11 cellular contexts compared by ENCODE assay signal in genomic region chr14:61472801-61473376, GRCh38.
DNase-seq lines count a peak whose midpoint lies in the region; ATAC-seq and TF ChIP-seq lines count a peak whose summit lies in the region.
"Had no signal": no experiment of that assay in that cellular context is flagged by ENCODE, and none has a peak within 500 bp of the region (broad histone marks: within the 10 kb centered on the region; RNA-seq: fewer than 3 reads in every experiment).

No MANE protein-coding gene starts in this region.

- H4K20me1 ChIP-seq in SK-N-SH (ENCODE audit: insufficient read depth): no peaks in the 10 kb centered on the region

- H3K27me3 ChIP-seq in SK-N-SH (ENCODE audit: insufficient read depth): no peaks in the 10 kb centered on the region
- no peaks in the 10 kb centered on the region for H3K27me3 ChIP-seq in lung (ENCODE audit: control insufficient read depth, insufficient read depth)
- no peaks in the 10 kb centered on the region for H3K27me3 ChIP-seq in H7 (ENCODE audit: control insufficient read depth, insufficient read depth, low read length)

- peak overlapping the region; percentile 79 for H3K4me2 ChIP-seq in SK-N-SH

- peak overlapping the region; percentile 89 to 100 for H3K27ac ChIP-seq in SK-N-SH (ENCODE audit: low read depth in 2 of 2, low read length in 1 of 2)
- H3K27ac ChIP-seq in lung (ENCODE audit: low read depth in 1 of 2, low read length in 1 of 2): peak overlapping the region; percentile 52 to 90
- H3K27ac ChIP-seq: VCaP had no signal

- TF ChIP-seq EP300 in SK-N-SH (IDR thresholded peaks at IDR 0.05; ENCODE audit: borderline replicate concordance in 1 of 2, low read depth in 1 of 2, low read length in 1 of 2): no peak

- H3K4me3 ChIP-seq in SK-N-SH (ENCODE audit: low read depth in 2 of 2, low read length in 1 of 2) (peak overlapping the region in 1 of 2 experiments; percentile 67; a peak in 1 of 4 replicates), lung (no peak overlapping the region), H7 (ENCODE audit: insufficient read depth, low read depth, low read length) (no peak overlapping the region)

- H3K9ac ChIP-seq in SK-N-SH: peak overlapping the region; percentile 62; the same call in 1 of the 2 replicates

- POLR2A ChIA-PET in SK-N-SH (lab: Yijun Ruan, JAX): no interaction called here
- POLR2A ChIA-PET in WTC11 (lab: Charles Lee): no interaction called here

- TF ChIP-seq CTCF in SK-N-SH (IDR thresholded peaks at IDR 0.05) (no peak), lung (IDR thresholded peaks at IDR 0.05; ENCODE audit: control extremely low read depth, extremely low read depth) (no peak), WTC11 (IDR thresholded peaks at IDR 0.05) (no peak)

- TF ChIP-seq RAD21 in SK-N-SH (IDR thresholded peaks at IDR 0.05; ENCODE audit: low read length): no peak

- H3K9me3 ChIP-seq in SK-N-SH: no peaks in the 10 kb centered on the region
- H3K9me3 ChIP-seq in lung (ENCODE audit: control insufficient read depth in 2 of 2, insufficient read depth in 1 of 2, low read length in 1 of 2): no peaks in the 10 kb centered on the region

- H3K36me3 ChIP-seq in SK-N-SH (replicated peaks in 1 of 2; ENCODE audit: control insufficient read depth in 1 of 2, insufficient read depth in 2 of 2, low read length in 1 of 2) (no peaks in the 10 kb centered on the region), lung (ENCODE audit: control insufficient read depth in 2 of 2, insufficient read depth in 2 of 2, low read length in 2 of 2) (peaks cover 0 to 1% of the 10 kb centered on the region in 2 donors), H7 (replicated peaks; ENCODE audit: control insufficient read depth, insufficient read depth, low read length) (no peaks in the 10 kb centered on the region)

- CTCF ChIA-PET in SK-N-SH (lab: Yijun Ruan, JAX): interaction anchor here (1.0 to 3.7 kb wide), 3 partner anchors 11 to 257 kb away, joined by 3 to 25 read pairs (median 24); no protein-coding TSS in a partner anchor
- CTCF ChIA-PET in WTC11 (lab: Charles Lee): interaction anchor here (1.7 kb wide), 1 partner anchor 289 kb away, joined by 6 read pairs; the partner anchor contains the start of gene SNAPC1

- H3K4me1 ChIP-seq in SK-N-SH (ENCODE audit: control insufficient read depth in 1 of 2, insufficient read depth in 2 of 2, low read depth in 1 of 2, low read length in 1 of 2): peaks cover 18 to 73% of the 10 kb centered on the region in 2 experiments
- H3K4me1 ChIP-seq in lung (ENCODE audit: control insufficient read depth in 2 of 2, insufficient read depth in 2 of 2, low read length in 2 of 2): peaks cover 19 to 55% of the 10 kb centered on the region in 2 donors

- DNase-seq in SK-N-SH (no peak), lung (ENCODE audit: low spot score) (no peak), WTC11 (ENCODE audit: low spot score) (no peak), H7 (no peak)
- peak; percentile 68 for DNase-seq in activated T-helper 9 cell treated with anti-CD3 and anti-CD28 coated beads, Interleukin-2, amount 50 U/mL, for 16 hours (ENCODE audit: low read depth)
- DNase-seq in stimulated activated naive CD8-positive, alpha-beta T cell treated with anti-CD3 and anti-CD28 coated beads, Interleukin-15, amount 100 ng/mL, for 72 hours: peak; percentile 62 to 82
- DNase-seq: 8988T had no signal

- H3K27me3 Mint-ChIP-seq in stimulated activated naive CD8-positive, alpha-beta T cell treated with anti-CD3 and anti-CD28 coated beads, Interleukin-15, amount 100 ng/mL, for 72 hours: no peaks in the 10 kb centered on the region
- H3K27me3 Mint-ChIP-seq in WTC11 (ENCODE audit: low read depth): no peaks in the 10 kb centered on the region

- peak overlapping the region; percentile 76 to 95 for H3K27ac Mint-ChIP-seq in stimulated activated naive CD8-positive, alpha-beta T cell treated with anti-CD3 and anti-CD28 coated beads, Interleukin-15, amount 100 ng/mL, for 72 hours
- no peak overlapping the region for H3K27ac Mint-ChIP-seq in WTC11

- H3K9me2 ChIP-seq in SK-N-SH: no peaks in the 10 kb centered on the region

- peaks cover 94% of the 10 kb centered on the region for H3K4me1 Mint-ChIP-seq in stimulated activated naive CD8-positive, alpha-beta T cell treated with anti-CD3 and anti-CD28 coated beads, Interleukin-15, amount 100 ng/mL, for 72 hours
- peaks cover 44% of the 10 kb centered on the region for H3K4me1 Mint-ChIP-seq in WTC11

- H3K36me3 Mint-ChIP-seq in WTC11: no peaks in the 10 kb centered on the region

- 78% methylated on average over 3 of the region's 3 CpGs for WGBS in SK-N-SH (ENCODE audit: low lambda C conversion rate)
- WGBS in lung, 2 donors: 29 to 61% methylated on average over 3 of the region's 3 CpGs

- no peaks in the 10 kb centered on the region for H3K9me3 Mint-ChIP-seq in stimulated activated naive CD8-positive, alpha-beta T cell treated with anti-CD3 and anti-CD28 coated beads, Interleukin-15, amount 100 ng/mL, for 72 hours
- H3K9me3 Mint-ChIP-seq in WTC11: no peaks in the 10 kb centered on the region
- H3K9me3 Mint-ChIP-seq: nephron had no signal

- H3K4me3 Mint-ChIP-seq in stimulated activated naive CD8-positive, alpha-beta T cell treated with anti-CD3 and anti-CD28 coated beads, Interleukin-15, amount 100 ng/mL, for 72 hours: peak overlapping the region; percentile 86 to 88
- H3K4me3 Mint-ChIP-seq in WTC11: no peak overlapping the region
- H3K4me3 Mint-ChIP-seq: nephron had no signal

- H2AFZ ChIP-seq in SK-N-SH (ENCODE audit: low read depth): no peak overlapping the region

- H3F3A ChIP-seq in SK-N-SH (replicated peaks; ENCODE audit: insufficient read depth): peaks cover 25% of the 10 kb centered on the region

- H3K79me2 ChIP-seq in SK-N-SH (ENCODE audit: insufficient read depth): no peaks in the 10 kb centered on the region

- no peak for ATAC-seq in SK-N-SH treated with all-trans-retinoic acid at 6 μM for 48 hours
- ATAC-seq in lung (ENCODE audit: insufficient read depth, low FRiP score): no peak
- ATAC-seq in stimulated activated naive CD8-positive, alpha-beta T cell treated with anti-CD3 and anti-CD28 coated beads, Interleukin-15, amount 100 ng/mL, for 72 hours: peak; percentile 66
- ATAC-seq in GM18873 (IDR thresholded peaks at IDR 0.05; ENCODE audit: low FRiP score, unreplicated experiment): no peak
- no peak for ATAC-seq in WTC11

TF ChIP-seq in SK-N-SH, 30 proteins besides CTCF, POLR2A, EP300 and RAD21 (continues in another document):
- no peak for TF ChIP-seq RCOR1 (IDR thresholded peaks at IDR 0.05; ENCODE audit: low read length)
- TF ChIP-seq RFX5 (IDR thresholded peaks at IDR 0.05; ENCODE audit: low read length): no peak
- TF ChIP-seq FOSL2 (IDR thresholded peaks at IDR 0.05; ENCODE audit: borderline replicate concordance, low read depth): no peak
- TF ChIP-seq ELF1 (IDR thresholded peaks at IDR 0.05): no peak
- TF ChIP-seq PBX3 (IDR thresholded peaks at IDR 0.05): no peak
- TF ChIP-seq GABPA (IDR thresholded peaks at IDR 0.05; ENCODE audit: low read depth): no peak
- no peak for TF ChIP-seq TAF1 (IDR thresholded peaks at IDR 0.05; ENCODE audit: borderline replicate concordance, low read depth, low read length)

TF ChIP-seq in SK-N-SH treated with all-trans-retinoic acid at 6 μM for 48 hours, 23 proteins besides CTCF, POLR2A, EP300 and RAD21:
- no peak for TF ChIP-seq GLIS3 (CRISPR knock-in tag; IDR thresholded peaks at IDR 0.05)
- TF ChIP-seq TSHZ2 (CRISPR knock-in tag; IDR thresholded peaks at IDR 0.05): no peak

TF ChIP-seq in WTC11, 78 proteins besides CTCF, POLR2A, EP300 and RAD21:
- TF ChIP-seq SP1 (CRISPR knock-in tag; conservative IDR thresholded peaks at IDR 0.05): no peak

Comparison
In these comparisons a context has a peak if more than half of its experiments do, and no peak if none do; other contexts are left out.
1. DNase-seq: peak in activated T-helper 9 cell treated with anti-CD3 and anti-CD28 coated beads, Interleukin-2, amount 50 U/mL, for 16 hours (single experiment) and stimulated activated naive CD8-positive, alpha-beta T cell treated with anti-CD3 and anti-CD28 coated beads, Interleukin-15, amount 100 ng/mL, for 72 hours (2 of 2); none in SK-N-SH (single experiment), lung (single experiment), WTC11 (single experiment) and H7 (single experiment).